Comparison of ENCODE assay signal across 1 cellular context in genomic region chrX:129013574-129013973, GRCh38.
TF ChIP-seq lines count a peak whose summit lies in the region.

No MANE protein-coding gene starts in this region.

TF ChIP-seq in H1, 55 proteins besides CTCF, POLR2A, EP300 and RAD21 (continued from another document):
- TF ChIP-seq CEBPB (IDR thresholded peaks at IDR 0.05; ENCODE audit: low read depth, low read length): no peak
- TF ChIP-seq TCF12 (IDR thresholded peaks at IDR 0.05; ENCODE audit: low read depth, low read length): no peak
- no peak for TF ChIP-seq CBX8 (IDR thresholded peaks at IDR 0.05; ENCODE audit: borderline replicate concordance, low read depth, low read length)
TF ChIP-seq in H1: peak in this region for 0.
